Comparison of ENCODE assay signal across 13 cellular contexts in genomic region chr21:45043541-45044020, GRCh38. TPM values are rescaled to one million over a fixed set of nuclear protein-coding genes. Genes with fewer than 3 reads are reported as not detected.
DNase-seq lines count a peak whose midpoint lies in the region; ATAC-seq and TF ChIP-seq lines count a peak whose summit lies in the region.
"Had no signal": no experiment of that assay in that cellular context is flagged by ENCODE, and none has a peak within 500 bp of the region (broad histone marks: within the 10 kb centered on the region; RNA-seq: fewer than 3 reads in every experiment).

No MANE protein-coding gene starts in this region.

- H3K27ac ChIP-seq in BLaER1 (no peak overlapping the region), IMR-90 (ENCODE audit: insufficient read depth, low read length) (no peak overlapping the region), neuronal stem cell (replicated peaks; ENCODE audit: low read length) (no peak overlapping the region), tibial artery (peak overlapping the region; percentile 92 to 98)

- peak overlapping the region; percentile 24 for H2AK5ac ChIP-seq in IMR-90 (ENCODE audit: low read depth, low read length)
- no peak overlapping the region for H2AK5ac ChIP-seq in neuronal stem cell (ENCODE audit: low read depth, low read length)

- H3K9me1 ChIP-seq in IMR-90 (ENCODE audit: insufficient read depth, low read length): peaks cover 9% of the 10 kb centered on the region

- H2AFZ ChIP-seq in IMR-90 (replicated peaks; ENCODE audit: low read length, poor library complexity) (no peak overlapping the region), neuronal stem cell (ENCODE audit: low read length) (no peak overlapping the region)
- H2AFZ ChIP-seq: GM23338 had no signal

- H2BK5ac ChIP-seq in IMR-90 (ENCODE audit: low read depth, low read length, poor library complexity, severe bottlenecking): no peak overlapping the region
- H2BK5ac ChIP-seq in neuronal stem cell (ENCODE audit: low read length): no peak overlapping the region

- DNase-seq in IMR-90: no peak
- DNase-seq in neuronal stem cell (ENCODE audit: low spot score): no peak
- peak in 1 of 2 donors; percentile 64 for DNase-seq in tibial artery
- DNase-seq in NCI-H2171 (lab: John Stamatoyannopoulos, UW): no peak
- DNase-seq in T-helper 9 cell: no peak
- DNase-seq: BE2C; Caco-2; CD8-positive, alpha-beta memory T cell; GF-D8 had no signal

- H4K91ac ChIP-seq in IMR-90 (ENCODE audit: insufficient read depth, low read depth, low read length): no peak overlapping the region; the same call in 1 of the 2 replicates
- no peak overlapping the region for H4K91ac ChIP-seq in neuronal stem cell (ENCODE audit: low read depth, low read length, poor library complexity)

- H4K20me1 ChIP-seq in BLaER1: peaks cover 12% of the 10 kb centered on the region; the same call in 1 of the 2 replicates
- H4K20me1 ChIP-seq in IMR-90 (ENCODE audit: insufficient read depth, low read length): no peaks in the 10 kb centered on the region; the same call in 1 of the 2 replicates

- intact Hi-C loops in IMR-90 (cut with micrococcal nuclease): no loop called here
- intact Hi-C loops in tibial artery (cut with DNase I; ENCODE audit: low total_unique reads): no loop called here

- no peak overlapping the region for H3K9ac ChIP-seq in BLaER1
- no peak overlapping the region for H3K9ac ChIP-seq in IMR-90 (ENCODE audit: low read depth, low read length)
- no peak overlapping the region for H3K9ac ChIP-seq in neuronal stem cell (ENCODE audit: low read depth, low read length, poor library complexity)

- no peak overlapping the region for H2AK9ac ChIP-seq in IMR-90 (replicated peaks; ENCODE audit: low read depth, low read length, poor library complexity)

- H3K4me1 ChIP-seq in BLaER1: peaks cover 52% of the 10 kb centered on the region
- peaks cover 26% of the 10 kb centered on the region for H3K4me1 ChIP-seq in IMR-90 (ENCODE audit: control insufficient read depth, insufficient read depth, low read length)
- peaks cover 0 to 4% of the 10 kb centered on the region in 2 donors for H3K4me1 ChIP-seq in neuronal stem cell (ENCODE audit: control insufficient read depth in 2 of 2, insufficient read depth in 1 of 2, low read depth in 1 of 2, low read length in 2 of 2)
- peaks cover 0 to 76% (median 42%) of the 10 kb centered on the region in 4 donors for H3K4me1 ChIP-seq in tibial artery
- H3K4me1 ChIP-seq: BE2C, Caco-2, HAP-1 had no signal

- in situ Hi-C loops in IMR-90 (cut with MboI; ENCODE audit: low sequenced_read_pairs): no loop called here

- no peak for TF ChIP-seq POLR2A in IMR-90 (IDR thresholded peaks at IDR 0.05; ENCODE audit: low read depth, low read length)

- H4K5ac ChIP-seq in IMR-90 (ENCODE audit: low read depth, low read length): no peak overlapping the region; the same call in 1 of the 2 replicates

- H3K18ac ChIP-seq in IMR-90 (ENCODE audit: low read depth, low read length) (no peak overlapping the region), neuronal stem cell (ENCODE audit: low read length) (no peak overlapping the region)

- H2BK20ac ChIP-seq in IMR-90 (ENCODE audit: low read depth, low read length): no peak overlapping the region

- TF ChIP-seq RAD21 in IMR-90 (IDR thresholded peaks at IDR 0.05; ENCODE audit: low read length): no peak

- BruUV-seq in IMR-90 (replicated peaks; lab: Mats Ljungman, UMichigan): no TSS peak

- H2BK15ac ChIP-seq in IMR-90 (ENCODE audit: low read depth, low read length): no peak overlapping the region
- no peak overlapping the region for H2BK15ac ChIP-seq in neuronal stem cell (ENCODE audit: low read length)

- H3K27me3 ChIP-seq in BLaER1: peaks cover 3% of the 10 kb centered on the region; the same call in 1 of the 2 replicates
- no peaks in the 10 kb centered on the region for H3K27me3 ChIP-seq in IMR-90 (ENCODE audit: control insufficient read depth, insufficient read depth, low read length)
- peaks cover 0 to 40% (median 0%) of the 10 kb centered on the region in 3 experiments for H3K27me3 ChIP-seq in neuronal stem cell (ENCODE audit: control insufficient read depth in 3 of 3, insufficient read depth in 3 of 3, low read depth in 1 of 3, low read length in 3 of 3)
- no peaks in the 10 kb centered on the region for H3K27me3 ChIP-seq in tibial artery
- H3K27me3 ChIP-seq: BE2C had no signal

- H3K23ac ChIP-seq in IMR-90 (ENCODE audit: low read depth, low read length) (no peak overlapping the region; the same call in 1 of the 2 replicates), neuronal stem cell (ENCODE audit: low read depth, low read length, poor library complexity) (no peak overlapping the region)

- H3K79me1 ChIP-seq in IMR-90 (ENCODE audit: low read depth in 1 of 2, low read length in 2 of 2): peaks cover 7 to 12% of the 10 kb centered on the region in 2 experiments; a peak in 3 of 4 replicates
- H3K79me1 ChIP-seq in neuronal stem cell (ENCODE audit: low read depth, low read length): no peaks in the 10 kb centered on the region

- CTCF ChIA-PET in IMR-90 (lab: Yijun Ruan, JAX): no interaction called here

- no peak overlapping the region for H2BK12ac ChIP-seq in neuronal stem cell (ENCODE audit: low read length)

- H3K36me3 ChIP-seq in BLaER1 (no peaks in the 10 kb centered on the region), IMR-90 (ENCODE audit: control insufficient read depth, insufficient read depth, low read length) (no peaks in the 10 kb centered on the region), neuronal stem cell (replicated peaks in 1 of 2; ENCODE audit: control insufficient read depth in 2 of 2, insufficient read depth in 2 of 2, low read length in 2 of 2) (no peaks in the 10 kb centered on the region), tibial artery (no peaks in the 10 kb centered on the region)
- H3K36me3 ChIP-seq: BE2C, HAP-1 had no signal

- POLR2A ChIA-PET in IMR-90 (lab: Charles Lee; ENCODE audit: unreplicated experiment): no interaction called here

- H3K14ac ChIP-seq in IMR-90 (replicated peaks; ENCODE audit: low read depth, low read length) (no peak overlapping the region), neuronal stem cell (ENCODE audit: low read length) (peak overlapping the region; percentile 49)

- H3K56ac ChIP-seq in IMR-90 (ENCODE audit: extremely low read depth, insufficient read depth, low read length): no peak overlapping the region

- peaks cover 36% of the 10 kb centered on the region for H3K9me3 ChIP-seq in BLaER1
- peaks cover 4% of the 10 kb centered on the region for H3K9me3 ChIP-seq in IMR-90 (ENCODE audit: control insufficient read depth, insufficient read depth, low read length)
- H3K9me3 ChIP-seq in neuronal stem cell (replicated peaks in 1 of 2; ENCODE audit: control insufficient read depth in 2 of 2, insufficient read depth in 1 of 2, low read depth in 1 of 2, low read length in 2 of 2): peaks cover 0 to 9% of the 10 kb centered on the region in 2 donors
- H3K9me3 ChIP-seq in tibial artery: peaks cover 0 to 17% (median 0%) of the 10 kb centered on the region in 3 donors

- H3K4me2 ChIP-seq in BLaER1: peak overlapping the region; percentile 60
- no peak overlapping the region for H3K4me2 ChIP-seq in IMR-90 (ENCODE audit: low read depth, low read length)
- no peak overlapping the region for H3K4me2 ChIP-seq in neuronal stem cell (ENCODE audit: insufficient read depth, low read length, poor library complexity, severe bottlenecking)
- H3K4me2 ChIP-seq: GM23338 had no signal

- H3K4me3 ChIP-seq in BLaER1 (no peak overlapping the region), IMR-90 (ENCODE audit: insufficient read depth, low read depth, low read length) (no peak overlapping the region), neuronal stem cell (ENCODE audit: low read length in 2 of 2) (no peak overlapping the region), tibial artery (no peak overlapping the region)
- H3K4me3 ChIP-seq: GM23338, HAP-1 had no signal

- TF ChIP-seq CTCF in IMR-90 (conservative IDR thresholded peaks at IDR 0.05; ENCODE audit: low read depth, low read length) (no peak), tibial artery (IDR thresholded peaks at IDR 0.05) (no peak)

- H4K8ac ChIP-seq in IMR-90 (ENCODE audit: low read depth in 2 of 2, low read length in 2 of 2) (no peak overlapping the region), neuronal stem cell (ENCODE audit: low read depth, low read length) (no peak overlapping the region)

- no peak overlapping the region for H3K4ac ChIP-seq in IMR-90 (ENCODE audit: low read depth, low read length)
- no peak overlapping the region for H3K4ac ChIP-seq in neuronal stem cell (ENCODE audit: low read length)

- ATAC-seq in IMR-90 (ENCODE audit: low read depth): no peak
- no peak for ATAC-seq in GM19397 (IDR thresholded peaks at IDR 0.05; ENCODE audit: unreplicated experiment)
- ATAC-seq: GM23338 had no signal

- 89% methylated on average over 3 of the region's 22 CpGs; no CpG with 5 or more reads in 1 of the 2 experiments for WGBS in IMR-90 (ENCODE audit: extremely low coverage in 2 of 2, insufficient read length in 1 of 2), 2 experiments
- WGBS in neuronal stem cell (ENCODE audit: extremely low coverage in 2 of 2, insufficient read length in 2 of 2, insufficient replicate concordance in 1 of 2), 2 donors: no CpG with 5 or more reads among the region's 22 CpGs

- dilution Hi-C loops in IMR-90 (cut with HindIII; ENCODE audit: low sequenced_read_pairs, unreplicated experiment): no loop called here

- H2BK120ac ChIP-seq in IMR-90 (ENCODE audit: low read depth, low read length) (no peak overlapping the region), neuronal stem cell (ENCODE audit: low read depth, low read length) (no peak overlapping the region)

TF ChIP-seq in IMR-90, 13 proteins besides CTCF, POLR2A, EP300 and RAD21 (continues in another document):
- TF ChIP-seq SMC3 (IDR thresholded peaks at IDR 0.05; ENCODE audit: low read depth, low read length) (no peak), MXI1 (IDR thresholded peaks at IDR 0.05; ENCODE audit: borderline replicate concordance, low read depth, low read length) (no peak), ELK1 (IDR thresholded peaks at IDR 0.05; ENCODE audit: borderline replicate concordance, low read depth, low read length) (no peak), NFE2L2 (IDR thresholded peaks at IDR 0.05; ENCODE audit: low read depth, low read length) (no peak), RCOR1 (IDR thresholded peaks at IDR 0.05; ENCODE audit: insufficient replicate concordance, low read length) (no peak)

RNA-seq across cellular contexts. Expression of gene ADARB1, which starts 30.8 kb away (rescaled TPM):
- 39.7 and 39.8 TPM in 2 replicates for total RNA-seq in IMR-90 (2012; rRNA removed)
- 45.5 and 47.3 TPM in 2 replicates for polyA plus RNA-seq in IMR-90 (2012; rRNA removed)
- polyA plus RNA-seq in IMR-90 (2012; cell fraction: cytosol; rRNA removed): 18.2 and 29.3 TPM in 2 replicates
- polyA plus RNA-seq in IMR-90 (2012; cell fraction: nucleus; rRNA removed; ENCODE audit: low replicate concordance): 152 and 210 TPM in 2 replicates
- polyA plus RNA-seq in neuronal stem cell (2013, experiment 1 of 2): 5.9 TPM
- polyA plus RNA-seq in neuronal stem cell (2013, experiment 2 of 2): 6.1 TPM

Comparison
In these comparisons a context has a peak if more than half of its experiments do, and no peak if none do; other contexts are left out.
1. H3K27ac ChIP-seq: peak in tibial artery (2 of 2); none in BLaER1 (single experiment), IMR-90 (single experiment) and neuronal stem cell (single experiment).